ENCODE assay signal across 9 cellular contexts in genomic region chr17:59754547-59754946, GRCh38. TPM values are rescaled to one million over a fixed set of nuclear protein-coding genes. Genes with fewer than 3 reads are reported as not detected.
A peak's percentile ranks its signal among the peaks of the same experiment; 100 is the strongest.
DNase-seq lines count a peak whose midpoint lies in the region; ATAC-seq and TF ChIP-seq lines count a peak whose summit lies in the region.
"Had no signal": no experiment of that assay in that cellular context is flagged by ENCODE, and none has a peak within 500 bp of the region (broad histone marks: within the 10 kb centered on the region; RNA-seq: fewer than 3 reads in every experiment).

No MANE protein-coding gene starts in this region.

- CTCF ChIA-PET in BJ (lab: Yijun Ruan, JAX), result interaction anchor here (0.8 to 3.6 kb wide), 13 partner anchors 13 to 160 kb away, joined by 3 to 21 read pairs (median 4); no protein-coding TSS in a partner anchor

- H3K27ac ChIP-seq in KMS-11 (no peak overlapping the region), adrenal gland (peak overlapping the region; percentile 37 to 86 (median 58)), mesodermal cell (ENCODE audit: low read depth, low read length, severe bottlenecking) (peak overlapping the region; percentile 98)

- no peak overlapping the region for H2AFZ ChIP-seq in KMS-11 (ENCODE audit: low read depth)

- H3K4me1 ChIP-seq in KMS-11 (ENCODE audit: low read depth, poor library complexity, severe bottlenecking) (peaks cover 28% of the 10 kb centered on the region), adrenal gland (replicated peaks in 1 of 2) (peaks cover 22 to 43% of the 10 kb centered on the region in 2 donors), mesodermal cell (ENCODE audit: control insufficient read depth, insufficient read depth, low read length, poor library complexity, severe bottlenecking) (peaks cover 26% of the 10 kb centered on the region)

- 0 out of 2 replicates have a peak overlapping the region, but pooled peaks have one; percentile 47 for H3K4me2 ChIP-seq in KMS-11

- H3K36me3 ChIP-seq in BJ (ENCODE audit: control insufficient read depth, insufficient read depth, low read length) (no peaks in the 10 kb centered on the region), KMS-11 (ENCODE audit: insufficient read depth) (no peaks in the 10 kb centered on the region), adrenal gland (replicated peaks in 1 of 2) (no peaks in the 10 kb centered on the region), mesodermal cell (ENCODE audit: control insufficient read depth, insufficient read depth, low read length) (peaks cover 16% of the 10 kb centered on the region)

- DNase-seq in BJ (ENCODE audit: low read depth) (peak; percentile 77), adrenal gland (peak in 2 of 7 donors; percentile 50 to 52), left lobe of liver (ENCODE audit: low spot score) (no peak)
- DNase-seq: left cardiac atrium had no signal

- intact Hi-C loops in adrenal gland (cut with DNase I), result no loop called here

- TF ChIP-seq POLR2A in adrenal gland (IDR thresholded peaks at IDR 0.05), result no peak

- POLR2A ChIA-PET in BJ (lab: Charles Lee), result interaction anchor here (0.5 to 3.8 kb wide), 8 partner anchors 20 to 94 kb away, joined by 3 to 45 read pairs (median 11); no protein-coding TSS in a partner anchor

- H3K79me2 ChIP-seq in KMS-11 (ENCODE audit: insufficient read depth, low read depth), result no peaks in the 10 kb centered on the region

- H3K4me3 ChIP-seq in BJ (ENCODE audit: low read depth, low read length) (no peak overlapping the region), KMS-11 (IDR thresholded peaks at IDR 0.05; ENCODE audit: insufficient read depth, low read depth, low read length) (no peak overlapping the region), adrenal gland (no peak overlapping the region), mesodermal cell (ENCODE audit: extremely low read depth, insufficient read depth, low read length, poor library complexity, severe bottlenecking) (no peak overlapping the region)

- no peaks in the 10 kb centered on the region for H3K27me3 ChIP-seq in BJ (ENCODE audit: control insufficient read depth, insufficient read depth, low read length)
- no peaks in the 10 kb centered on the region for H3K27me3 ChIP-seq in KMS-11 (ENCODE audit: insufficient read depth, low read depth)
- no peaks in the 10 kb centered on the region for H3K27me3 ChIP-seq in adrenal gland

- TF ChIP-seq CTCF in BJ (IDR thresholded peaks at IDR 0.05; ENCODE audit: insufficient read depth, low read depth, low read length), result no peak
- no peak for TF ChIP-seq CTCF in KMS-11 (conservative IDR thresholded peaks at IDR 0.05; ENCODE audit: low read depth, low read length)
- no peak for TF ChIP-seq CTCF in adrenal gland (IDR thresholded peaks at IDR 0.05)

- H3K9me3 ChIP-seq in adrenal gland (replicated peaks in 1 of 3) (no peaks in the 10 kb centered on the region), mesodermal cell (ENCODE audit: control insufficient read depth, low read length) (peaks cover 5% of the 10 kb centered on the region)

- H3K9ac ChIP-seq in KMS-11, result no peak overlapping the region

- ATAC-seq in HG03108 (IDR thresholded peaks at IDR 0.05; ENCODE audit: unreplicated experiment) (no peak), HG03469 (IDR thresholded peaks at IDR 0.05; ENCODE audit: unreplicated experiment) (no peak), left lobe of liver (no peak), GM21423 (IDR thresholded peaks at IDR 0.05; ENCODE audit: unreplicated experiment) (no peak)

- no peaks in the 10 kb centered on the region for H4K20me1 ChIP-seq in KMS-11 (ENCODE audit: insufficient read depth)

RNA-seq across cellular contexts. Expression of gene VMP1, which starts 47.1 kb away (rescaled TPM):
- polyA plus RNA-seq in BJ (2011; rRNA removed) (105 and 186 TPM in 2 replicates), adrenal gland (100 to 1,000 TPM; 118 to 137 (median 123) TPM)
- polyA minus RNA-seq in BJ (2011; rRNA and poly(A)+ RNA removed), result 276 and 308 TPM in 2 replicates
- total RNA-seq in adrenal gland (100 to 1,000 TPM in 7 of 8 donors, 10 to 100 TPM in 1; 52.4 to 335 (median 184) TPM), left lobe of liver (65.0 TPM)
- 102 TPM for polyA plus RNA-seq in mesodermal cell (2013, experiment 1 of 2)
- polyA plus RNA-seq in mesodermal cell (2013, experiment 2 of 2), result 95.1 TPM

RNA-seq across cellular contexts. Expression of gene PTRH2, which starts 47.3 kb away (rescaled TPM):
- polyA plus RNA-seq in BJ (2011; rRNA removed), result 31.4 and 42.4 TPM in 2 replicates
- polyA minus RNA-seq in BJ (2011; rRNA and poly(A)+ RNA removed), result 6.5 and 10.0 TPM in 2 replicates
- 10 to 100 TPM; 17.9 to 61.7 (median 26.2) TPM for total RNA-seq in adrenal gland
- polyA plus RNA-seq in adrenal gland, result 10 to 100 TPM; 30.8 to 96.7 (median 68.5) TPM
- 27.4 TPM for polyA plus RNA-seq in mesodermal cell (2013, experiment 1 of 2)
- 27.3 TPM for polyA plus RNA-seq in mesodermal cell (2013, experiment 2 of 2)
- 10.3 TPM for total RNA-seq in left lobe of liver
